In the genomic region with DNA sequence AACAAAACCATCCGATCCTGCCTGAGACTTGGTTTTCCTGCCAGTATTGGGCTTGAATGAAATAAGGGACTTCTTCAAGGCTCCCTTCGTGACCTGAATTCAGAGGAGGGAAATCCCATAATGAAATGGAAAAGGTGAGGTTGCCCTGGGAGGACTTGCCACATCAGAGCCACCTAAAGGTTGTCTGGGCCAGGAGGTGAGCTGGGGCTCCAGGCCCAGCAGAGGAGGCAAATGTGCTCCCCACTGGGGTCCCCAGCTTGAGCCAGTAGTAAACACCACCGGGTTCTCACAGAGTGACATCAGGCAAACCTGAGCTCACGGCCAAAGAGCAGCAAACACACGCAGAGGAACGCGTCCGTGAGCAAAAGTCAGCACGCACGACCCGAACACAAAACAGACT, we compare ENCODE assay signal across 9 cellular contexts.
"Had no signal": no experiment of that assay in that cellular context is flagged by ENCODE, and none has a peak within 500 bp of the region (broad histone marks: within the 10 kb centered on the region; RNA-seq: fewer than 3 reads in every experiment).

No MANE protein-coding gene starts in this region.

- H3K36me3 Mint-ChIP-seq: IgD-negative memory B cell had no signal

- H3K4me3 Mint-ChIP-seq: IgD-negative memory B cell had no signal

- DNase-seq: IMR-90, KBM-7, KG1 had no signal

- H3K4me3 ChIP-seq: K562 had no signal

- H3K9ac ChIP-seq: KMS-11 had no signal

- H3K27ac Mint-ChIP-seq: IgD-negative memory B cell had no signal

- FAIRE-seq: HepG2, HTR-8/SVneo, K562 had no signal

- ATAC-seq: HepG2, K562 had no signal

- H3K4me2 ChIP-seq: KMS-11 had no signal

- H3K27ac ChIP-seq: HL-60, KMS-11 had no signal
